23 cellular contexts compared by ENCODE assay signal in the genomic region with DNA sequence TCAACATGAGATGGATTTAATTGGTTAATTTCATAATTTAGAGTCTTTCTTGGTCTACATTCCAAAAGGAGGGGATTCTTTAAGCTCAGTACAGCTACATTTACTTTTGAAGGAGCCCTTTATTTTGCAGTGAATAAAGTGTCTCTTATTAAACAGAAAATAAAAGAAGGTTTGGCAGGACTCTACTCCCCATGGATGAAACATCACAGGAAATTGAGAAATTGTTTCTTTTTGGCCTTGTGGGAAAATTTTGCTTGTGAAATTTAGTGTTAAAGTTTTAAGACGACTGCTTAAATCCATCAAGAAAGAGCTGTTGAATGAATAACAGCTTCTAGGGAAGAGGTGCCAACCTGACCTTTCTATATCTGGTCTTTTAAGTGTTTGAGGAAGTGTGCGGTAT.
DNase-seq lines count a peak whose midpoint lies in the region; ATAC-seq, FAIRE-seq and TF ChIP-seq lines count a peak whose summit lies in the region.
"Had no signal": no experiment of that assay in that cellular context is flagged by ENCODE, and none has a peak within 500 bp of the region (broad histone marks: within the 10 kb centered on the region; RNA-seq: fewer than 3 reads in every experiment).

No MANE protein-coding gene starts in this region.

- peak overlapping the region in 2 of 5 donors; percentile 47 to 53 for H3K9ac ChIP-seq in subcutaneous abdominal adipose tissue (ENCODE audit: low read length in 5 of 5)

- H3K27ac ChIP-seq in dorsolateral prefrontal cortex (peak overlapping the region in 46 of 59 donors; percentile 2 to 82 (median 48)), right atrium auricular region (peak overlapping the region; percentile 29 to 65), subcutaneous abdominal adipose tissue (ENCODE audit: low read depth, low read length) (peak overlapping the region; percentile 87)
- H3K27ac ChIP-seq: upper lobe of right lung had no signal

- DNase-seq in GM03348 (ENCODE audit: low spot score), result peak; percentile 12
- DNase-seq in dorsolateral prefrontal cortex, result no peak
- no peak for DNase-seq in right atrium auricular region (ENCODE audit: low spot score)
- no peak for DNase-seq in erythroblast (lab: John Stamatoyannopoulos, UW)
- DNase-seq in 8988T, result no peak
- no peak for DNase-seq in GM12891 (ENCODE audit: insufficient read length, low spot score)
- DNase-seq: activated CD4-positive, alpha-beta T cell treated with anti-CD3 and anti-CD28 coated beads, Interleukin-2, amount 10 ng/mL, durations not matched to agents 7 days and 5 days; activated CD8-positive, alpha-beta memory T cell treated with anti-CD3 and anti-CD28 coated beads, Interleukin-2, amount 10 ng/mL, durations not matched to agents 7 days and 5 days; mucosa of descending colon; NCI-H146; NCI-H524 treated with DMSO at 0.1 percent for 48 hours; stimulated activated CD4-positive, alpha-beta T cell treated with anti-CD3 and anti-CD28 coated beads, Interleukin-1b, Interleukin-23, amount 100 ng/mL, for 48 hours; stimulated activated naive B cell treated with anti-CD40 and anti-IgM and Interleukin-4, amounts not matched to agents 10 μg/mL and 1 μg/mL and 100 μg/mL, for 72 hours; T-helper 17 cell; upper lobe of right lung had no signal

- H3K4me1 ChIP-seq in right atrium auricular region (peaks cover 0 to 37% of the 10 kb centered on the region in 2 donors), subcutaneous abdominal adipose tissue (ENCODE audit: control insufficient read depth in 5 of 5, insufficient read depth in 5 of 5, low read length in 5 of 5) (peaks cover 14 to 74% (median 57%) of the 10 kb centered on the region in 5 donors)

- H3K9me3 ChIP-seq in right atrium auricular region (no peaks in the 10 kb centered on the region), subcutaneous abdominal adipose tissue (ENCODE audit: control insufficient read depth in 5 of 5, low read length in 5 of 5) (no peaks in the 10 kb centered on the region)
- H3K9me3 ChIP-seq: mucosa of descending colon, upper lobe of right lung had no signal

- FAIRE-seq in GM12891 (lab: Jason Lieb, UNC), result no peak
- FAIRE-seq: astrocyte, D721Med, GM18507, RCC 7860 had no signal

- H3K27me3 ChIP-seq in dorsolateral prefrontal cortex (no peaks in the 10 kb centered on the region), right atrium auricular region (no peaks in the 10 kb centered on the region), subcutaneous abdominal adipose tissue (ENCODE audit: control insufficient read depth in 5 of 5, insufficient read depth in 4 of 5, low read length in 5 of 5) (no peaks in the 10 kb centered on the region)
- H3K27me3 ChIP-seq: upper lobe of right lung had no signal

- H3K36me3 ChIP-seq in right atrium auricular region (no peaks in the 10 kb centered on the region), subcutaneous abdominal adipose tissue (ENCODE audit: control insufficient read depth in 5 of 5, insufficient read depth in 5 of 5, low read length in 5 of 5) (no peaks in the 10 kb centered on the region)
- H3K36me3 ChIP-seq: upper lobe of right lung had no signal

- intact Hi-C loops in dorsolateral prefrontal cortex (cut with DNase I), result no loop called here

- no peak overlapping the region for H3K4me3 ChIP-seq in dorsolateral prefrontal cortex
- no peak overlapping the region for H3K4me3 ChIP-seq in right atrium auricular region
- no peak overlapping the region for H3K4me3 ChIP-seq in subcutaneous abdominal adipose tissue (ENCODE audit: low read depth in 1 of 5, low read length in 5 of 5)
- H3K4me3 ChIP-seq: mucosa of descending colon, skin epidermis, upper lobe of right lung had no signal

- no peak for TF ChIP-seq POLR2A in erythroblast (IDR thresholded peaks at IDR 0.05; ENCODE audit: low read length)
- TF ChIP-seq POLR2A in GM12891 (IDR thresholded peaks at IDR 0.05; ENCODE audit: low read depth, low read length), result no peak

- ATAC-seq in GM21529 (IDR thresholded peaks at IDR 0.05; ENCODE audit: unreplicated experiment), result no peak
- ATAC-seq: activated CD8-positive, alpha-beta memory T cell treated with anti-CD3 and anti-CD28 coated beads, Interleukin-2, amount 10 ng/mL, durations not matched to agents 7 days and 5 days; activated naive CD4-positive, alpha-beta T cell treated with anti-CD3 and anti-CD28 coated beads, Interleukin-2, amount 50 U/mL, for 72 hours; mucosa of descending colon; stimulated activated naive B cell treated with anti-CD40 and anti-IgM and Interleukin-4, amounts not matched to agents 10 μg/mL and 1 μg/mL and 100 μg/mL, for 72 hours; T-helper 17 cell; upper lobe of right lung had no signal

- TF ChIP-seq CTCF in dorsolateral prefrontal cortex (IDR thresholded peaks at IDR 0.05 in 54 of 56, conservative IDR thresholded peaks at IDR 0.05 in 2 of 56; ENCODE audit: low read depth in 1 of 56, partially characterized antibody in 56 of 56) (no peak), right atrium auricular region (IDR thresholded peaks at IDR 0.05) (no peak)

TF ChIP-seq in GM12891, 5 proteins besides CTCF, POLR2A, EP300 and RAD21:
- TF ChIP-seq SPI1 (IDR thresholded peaks at IDR 0.05; ENCODE audit: low read depth, low read length) (no peak), POLR2AphosphoS5 (IDR thresholded peaks at IDR 0.05; ENCODE audit: low read depth, low read length) (no peak), PAX5 (IDR thresholded peaks at IDR 0.05; ENCODE audit: insufficient read depth, low read length, severe bottlenecking) (no peak), TAF1 (IDR thresholded peaks at IDR 0.05; ENCODE audit: low read depth, low read length) (no peak), POU2F2 (IDR thresholded peaks at IDR 0.05; ENCODE audit: low read depth, low read length) (no peak)
